In the genomic region with DNA sequence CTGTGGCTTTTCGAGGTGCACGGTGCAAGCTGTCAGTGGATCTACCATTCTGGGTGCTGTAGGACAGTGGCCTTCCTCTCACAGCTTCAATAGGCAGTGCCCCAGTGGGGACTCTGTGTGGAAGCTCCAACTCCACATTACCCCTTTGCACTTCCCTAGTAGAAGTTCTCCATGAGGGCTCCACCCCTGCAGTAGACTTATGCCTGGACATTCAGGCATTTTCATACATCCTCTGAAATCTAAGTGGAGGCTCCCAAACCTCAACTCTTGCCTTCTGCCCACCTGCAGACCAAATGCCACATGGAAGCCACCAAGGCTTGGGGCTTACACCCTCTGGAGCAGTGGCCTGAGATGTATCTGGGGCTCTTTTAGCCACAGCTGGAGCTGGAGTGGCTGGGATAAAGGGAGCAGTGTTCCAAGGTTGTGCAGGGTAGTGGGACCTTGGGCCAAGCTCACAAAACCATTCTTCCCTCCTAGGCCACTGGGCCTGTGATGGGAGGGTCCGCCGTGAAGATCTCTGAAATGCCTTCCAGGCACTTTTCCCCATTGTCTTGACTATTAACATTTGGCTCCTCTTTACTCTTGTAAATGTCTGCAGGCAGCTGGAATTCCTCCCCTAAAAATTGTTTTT, we compare ENCODE assay signal across 37 cellular contexts.
"Had no signal": no experiment of that assay in that cellular context is flagged by ENCODE, and none has a peak within 500 bp of the region (broad histone marks: within the 10 kb centered on the region; RNA-seq: fewer than 3 reads in every experiment).

No MANE protein-coding gene starts in this region.

- H3K27ac ChIP-seq: adrenal gland, body of pancreas, brain microvascular endothelial cell, breast epithelium, cardiac muscle cell, VCaP had no signal

- H3K4me3 ChIP-seq: adrenal gland, body of pancreas, breast epithelium, cardiac muscle cell had no signal

- H3K36me3 ChIP-seq: adrenal gland, brain microvascular endothelial cell, breast epithelium, cardiac muscle cell had no signal

- H3K4me1 Mint-ChIP-seq: activated B cell treated with CpG ODN at 0.5 μM for 24 hours; activated CD4-positive, alpha-beta T cell treated with anti-CD3 and anti-CD28 coated beads, Interleukin-2, amount 10 ng/mL, durations not matched to agents 24 days and 14 days; activated naive CD8-positive, alpha-beta T cell treated with anti-CD3 and anti-CD28 coated beads for 36 hours; activated T-helper 17 cell treated with anti-CD3 and anti-CD28 coated beads, Interleukin-2, amount 50 U/mL, for 72 hours had no signal

- FAIRE-seq: astrocyte, colon, TTC549 had no signal

- DNase-seq: activated B cell treated with CpG ODN at 0.5 μM for 24 hours; activated CD4-positive, alpha-beta memory T cell treated with anti-CD3 and anti-CD28 coated beads for 36 hours; activated CD4-positive, alpha-beta T cell treated with anti-CD3 and anti-CD28 coated beads for 4 hours; activated CD4-positive, alpha-beta T cell treated with anti-CD3 and anti-CD28 coated beads, Interleukin-2, amount 10 ng/mL, durations not matched to agents 24 days and 14 days; activated CD4-positive, CD25-positive, alpha-beta regulatory T cell treated with anti-CD3 and anti-CD28 coated beads, Interleukin-2, amount 50 U/mL, for 72 hours; activated CD8-positive, alpha-beta memory T cell treated with anti-CD3 and anti-CD28 coated beads, Interleukin-2, amount 50 U/mL, for 4 hours; activated CD8-positive, alpha-beta T cell treated with anti-CD3 and anti-CD28 coated beads for 36 hours; activated effector memory CD4-positive, alpha-beta T cell treated with anti-CD3 and anti-CD28 coated beads, Interleukin-2, amount 50 U/mL, for 16 hours; activated gamma-delta T cell treated with Interleukin-2 at 50 U/mL for 16 hours; activated naive CD4-positive, alpha-beta T cell; activated naive CD4-positive, alpha-beta T cell treated with anti-CD3 and anti-CD28 coated beads for 36 hours; activated naive CD4-positive, alpha-beta T cell treated with anti-CD3 and anti-CD28 coated beads, Interleukin-2, amount 50 U/mL, for 16 hours; activated naive CD8-positive, alpha-beta T cell treated with anti-CD3 and anti-CD28 coated beads for 36 hours; activated T-cell treated with anti-CD3 and anti-CD28 coated beads for 4 hours; activated T-cell treated with anti-CD3 and anti-CD28 coated beads, Interleukin-2, amount 50 U/mL, for 1 hour; activated T-cell treated with anti-CD3 and anti-CD28 coated beads, Interleukin-2, amount 50 U/mL, for 4 hours; activated T-cell treated with anti-CD3 and anti-CD28 coated beads, Interleukin-2, amount 50 U/mL, for 72 hours; adrenal gland; amniotic stem cell; aorta; body of pancreas; brain microvascular endothelial cell; central memory CD4-positive, alpha-beta T cell; T-helper 1 cell; T-helper 2 cell; T-helper 9 cell had no signal

- H3K27ac Mint-ChIP-seq: activated B cell treated with CpG ODN at 0.5 μM for 24 hours; activated CD4-positive, alpha-beta memory T cell treated with anti-CD3 and anti-CD28 coated beads for 36 hours; activated CD4-positive, alpha-beta T cell treated with anti-CD3 and anti-CD28 coated beads, Interleukin-2, amount 10 ng/mL, durations not matched to agents 24 days and 14 days; activated CD8-positive, alpha-beta T cell treated with anti-CD3 and anti-CD28 coated beads for 36 hours; activated naive CD4-positive, alpha-beta T cell treated with anti-CD3 and anti-CD28 coated beads for 36 hours; activated naive CD4-positive, alpha-beta T cell treated with anti-CD3 and anti-CD28 coated beads, Interleukin-2, amount 50 U/mL, for 72 hours; activated naive CD8-positive, alpha-beta T cell treated with anti-CD3 and anti-CD28 coated beads for 36 hours; activated T-cell treated with anti-CD3 and anti-CD28 coated beads, Interleukin-2, amount 50 U/mL, for 72 hours; activated T-helper 1 cell treated with anti-CD3 and anti-CD28 coated beads, Interleukin-12 subunit alpha, Interleukin-12 subunit beta, Interleukin-2, Interleukin-4 antibody, amounts not matched to agents 30 ng/mL and 10 ng/mL and 1 ng/mL, durations not matched to agents 14 hours and 24 hours and 36 hours; activated T-helper 17 cell treated with anti-CD3 and anti-CD28 coated beads, Interleukin-2, amount 50 U/mL, for 72 hours; T-helper 1 cell treated with Interleukin-12 subunit alpha and Interleukin-12 subunit beta and Interleukin-4 antibody, amounts not matched to agents 30 μg/mL and 1 μg/mL, for 36 hours; T-helper 2 cell treated with Interferon-gamma antibody and Interleukin-4, amounts not matched to agents 5 μg/mL and 100 μg/mL, for 36 hours had no signal

- H3K4me3 Mint-ChIP-seq: activated B cell treated with CpG ODN at 0.5 μM for 24 hours; activated CD4-positive, alpha-beta memory T cell treated with anti-CD3 and anti-CD28 coated beads for 36 hours; activated CD4-positive, alpha-beta T cell treated with anti-CD3 and anti-CD28 coated beads, Interleukin-2, amount 10 ng/mL, durations not matched to agents 24 days and 14 days; activated CD8-positive, alpha-beta T cell treated with anti-CD3 and anti-CD28 coated beads for 36 hours; activated naive CD4-positive, alpha-beta T cell treated with anti-CD3 and anti-CD28 coated beads for 36 hours; activated naive CD8-positive, alpha-beta T cell treated with anti-CD3 and anti-CD28 coated beads for 36 hours; activated T-cell treated with anti-CD3 and anti-CD28 coated beads, Interleukin-2, amount 50 U/mL, for 4 hours; activated T-cell treated with anti-CD3 and anti-CD28 coated beads, Interleukin-2, amount 50 U/mL, for 72 hours; activated T-helper 1 cell treated with anti-CD3 and anti-CD28 coated beads, Interleukin-12 subunit alpha, Interleukin-12 subunit beta, Interleukin-2, Interleukin-4 antibody, amounts not matched to agents 30 ng/mL and 10 ng/mL and 1 ng/mL, durations not matched to agents 14 hours and 24 hours and 36 hours; activated T-helper 17 cell treated with anti-CD3 and anti-CD28 coated beads, Interleukin-2, amount 50 U/mL, for 72 hours; T-helper 1 cell treated with Interleukin-12 subunit alpha and Interleukin-12 subunit beta and Interleukin-4 antibody, amounts not matched to agents 30 μg/mL and 1 μg/mL, for 36 hours; T-helper 2 cell treated with Interferon-gamma antibody and Interleukin-4, amounts not matched to agents 5 μg/mL and 100 μg/mL, for 36 hours had no signal

- H3K4me1 ChIP-seq: adrenal gland, body of pancreas, breast epithelium had no signal

- H3K27me3 ChIP-seq: adrenal gland, body of pancreas, brain microvascular endothelial cell, breast epithelium had no signal

- ATAC-seq: activated CD8-positive, alpha-beta T cell treated with anti-CD3 and anti-CD28 coated beads for 36 hours; activated naive CD4-positive, alpha-beta T cell treated with anti-CD3 and anti-CD28 coated beads, Interleukin-2, amount 50 U/mL, for 72 hours; activated T-cell treated with anti-CD3 and anti-CD28 coated beads, Interleukin-2, amount 50 U/mL, for 4 hours; activated T-cell treated with anti-CD3 and anti-CD28 coated beads, Interleukin-2, amount 50 U/mL, for 72 hours; activated T-helper 17 cell treated with anti-CD3 and anti-CD28 coated beads, Interleukin-2, amount 50 U/mL, for 72 hours; body of pancreas had no signal
